Comparison of ENCODE assay signal across 23 cellular contexts in genomic region chr11:85086511-85087284, GRCh38.
DNase-seq lines count a peak whose midpoint lies in the region; ATAC-seq and TF ChIP-seq lines count a peak whose summit lies in the region.
"Had no signal": no experiment of that assay in that cellular context is flagged by ENCODE, and none has a peak within 500 bp of the region (broad histone marks: within the 10 kb centered on the region; RNA-seq: fewer than 3 reads in every experiment).

No MANE protein-coding gene starts in this region.

- no peaks in the 10 kb centered on the region for H3K36me3 Mint-ChIP-seq in nephron progenitor cell (ENCODE audit: low read depth)

- peaks cover 14% of the 10 kb centered on the region for H3K4me1 ChIP-seq in PC-9 (replicated peaks; ENCODE audit: insufficient read depth)
- H3K4me1 ChIP-seq: Caco-2, prostate gland had no signal

- BruUV-seq in PC-9 (replicated peaks; lab: Mats Ljungman, UMichigan), result no TSS peak

- no peak for ATAC-seq in GM21526 (IDR thresholded peaks at IDR 0.05; ENCODE audit: low FRiP score, unreplicated experiment)
- ATAC-seq: activated CD8-positive, alpha-beta T cell treated with anti-CD3 and anti-CD28 coated beads, Interleukin-2, amount 10 ng/mL, durations not matched to agents 7 days and 5 days; HCT116; mucosa of descending colon had no signal

- no peak overlapping the region for H3K4me3 Mint-ChIP-seq in nephron progenitor cell
- H3K4me3 Mint-ChIP-seq: activated CD8-positive, alpha-beta T cell treated with anti-CD3 and anti-CD28 coated beads, Interleukin-2, amount 10 ng/mL, durations not matched to agents 7 days and 5 days; activated T-cell treated with anti-CD3 and anti-CD28 coated beads, Interleukin-2, amount 50 U/mL, for 24 hours had no signal

- intact Hi-C loops in PC-9 (cut with micrococcal nuclease; ENCODE audit: unreplicated experiment), result no loop called here

- no peaks in the 10 kb centered on the region for H3K36me3 ChIP-seq in PC-9 (ENCODE audit: low read depth)
- H3K36me3 ChIP-seq: prostate gland, tibial artery had no signal

- no peaks in the 10 kb centered on the region for H3K4me1 Mint-ChIP-seq in nephron progenitor cell

- peaks cover 4% of the 10 kb centered on the region for H3K9me3 Mint-ChIP-seq in nephron progenitor cell

- peaks cover 4% of the 10 kb centered on the region; the same call in 1 of the 2 replicates for H3K9me2 ChIP-seq in PC-9 (ENCODE audit: insufficient read depth)

- no peaks in the 10 kb centered on the region for H4K20me1 ChIP-seq in PC-9 (ENCODE audit: insufficient read depth)

- H3K27me3 ChIP-seq in PC-9 (ENCODE audit: insufficient read depth, low read depth), result no peaks in the 10 kb centered on the region
- H3K27me3 ChIP-seq: tibial artery had no signal

- TF ChIP-seq CTCF in PC-9 (conservative IDR thresholded peaks at IDR 0.05) (no peak), nephron progenitor cell (IDR thresholded peaks at IDR 0.05) (no peak)

- H3K27ac ChIP-seq in PC-9, result peak overlapping the region; percentile 30
- H3K27ac ChIP-seq: prostate gland, skin epidermis, tibial artery had no signal

- POLR2A ChIA-PET in PC-9 (lab: Charles Lee; ENCODE audit: unreplicated experiment), result no interaction called here

- no peaks in the 10 kb centered on the region for H3K27me3 Mint-ChIP-seq in nephron progenitor cell (ENCODE audit: low read depth, poor library complexity)
- H3K27me3 Mint-ChIP-seq: activated T-cell treated with anti-CD3 and anti-CD28 coated beads, Interleukin-2, amount 50 U/mL, for 24 hours had no signal

- CTCF ChIA-PET in PC-9 (lab: Charles Lee), result no interaction called here

- H2AFZ ChIP-seq in PC-9, result no peak overlapping the region

- H3K4me3 ChIP-seq in PC-9, result no peak overlapping the region
- H3K4me3 ChIP-seq: mucosa of descending colon, prostate gland, skin epidermis, tibial artery had no signal

- H3K79me2 ChIP-seq in PC-9 (ENCODE audit: low read depth), result no peaks in the 10 kb centered on the region

- DNase-seq in ELR (ENCODE audit: low read depth), result peak; percentile 79
- DNase-seq in M059J (ENCODE audit: low read depth), result peak; percentile 53
- DNase-seq in PC-9, result peak in 1 of 2 experiments; percentile 88
- DNase-seq in kidney tubule cell (ENCODE audit: low spot score), result peak; percentile 4
- DNase-seq in putamen (ENCODE audit: low spot score), result no peak
- no peak for DNase-seq in nephron progenitor cell
- DNase-seq: activated CD4-positive, CD25-positive, alpha-beta regulatory T cell; activated CD8-positive, alpha-beta T cell treated with anti-CD3 and anti-CD28 coated beads, Interleukin-2, amount 10 ng/mL, durations not matched to agents 7 days and 5 days; activated naive CD4-positive, alpha-beta T cell; activated T-cell treated with anti-CD3 and anti-CD28 coated beads, Interleukin-2, amount 50 U/mL, for 24 hours; Caco-2; effector memory CD4-positive, alpha-beta T cell; head of caudate nucleus; mucosa of descending colon; NCI-H1092 treated with DMSO at 0.1 percent for 48 hours; NCI-H2227 treated with DMSO at 0.1 percent for 48 hours; NK-92 treated with Interleukin-12 subunit alpha and Interleukin-12 subunit beta, amount 100 ng/mL, for 24 hours; stimulated activated naive CD4-positive, alpha-beta T cell treated with Interleukin-2 at 50 U/mL for 16 hours; tibial artery had no signal

- H3K4me2 ChIP-seq in PC-9, result peak overlapping the region; percentile 25; the same call in 1 of the 2 replicates

- H3K27ac Mint-ChIP-seq in nephron progenitor cell, result no peak overlapping the region
- H3K27ac Mint-ChIP-seq: activated CD8-positive, alpha-beta T cell treated with anti-CD3 and anti-CD28 coated beads, Interleukin-2, amount 10 ng/mL, durations not matched to agents 7 days and 5 days; activated T-cell treated with anti-CD3 and anti-CD28 coated beads, Interleukin-2, amount 50 U/mL, for 24 hours had no signal

- H3K9me3 ChIP-seq in PC-9 (ENCODE audit: insufficient read depth, low read depth), result no peaks in the 10 kb centered on the region
- H3K9me3 ChIP-seq: Caco-2, prostate gland, tibial artery had no signal

- peaks cover 3% of the 10 kb centered on the region; the same call in 1 of the 2 replicates for H3F3A ChIP-seq in PC-9 (ENCODE audit: insufficient read depth, low read depth)

Comparison
In these comparisons a context has a peak if more than half of its experiments do, and no peak if none do; other contexts are left out.
1. DNase-seq: peak in ELR (single experiment), M059J (single experiment) and kidney tubule cell (single experiment); none in putamen (single experiment) and nephron progenitor cell (single experiment).